In the genomic region with DNA sequence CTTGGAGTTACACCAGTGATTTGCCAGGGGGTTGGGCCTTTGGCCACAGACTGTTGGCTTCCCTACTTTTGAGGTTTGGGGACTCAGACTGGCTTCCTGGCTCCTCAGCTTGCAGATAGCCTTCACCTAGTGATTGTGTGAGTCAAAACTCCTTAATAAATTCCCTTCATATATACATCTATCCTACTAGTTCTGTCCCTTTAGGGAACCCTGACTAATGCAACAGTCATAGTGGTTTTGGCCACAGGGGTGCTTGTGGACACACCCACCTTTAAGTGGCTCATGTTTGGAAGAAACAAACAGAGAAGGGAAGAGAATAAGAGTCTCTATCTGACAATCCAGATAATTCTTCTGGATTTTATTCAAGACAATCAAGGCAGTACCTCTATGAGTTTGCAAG, we compare ENCODE assay signal across 18 cellular contexts.
"Had no signal": no experiment of that assay in that cellular context is flagged by ENCODE, and none has a peak within 500 bp of the region (broad histone marks: within the 10 kb centered on the region; RNA-seq: fewer than 3 reads in every experiment).

No MANE protein-coding gene starts in this region.

- DNase-seq: activated CD4-positive, alpha-beta T cell treated with anti-CD3 and anti-CD28 coated beads, Interleukin-2, amount 50 U/mL, for 4 hours; activated gamma-delta T cell; activated T-cell treated with anti-CD3 and anti-CD28 coated beads, Interleukin-2, amount 50 U/mL, for 72 hours; adrenal gland; central memory CD4-positive, alpha-beta T cell; colonic mucosa; hippocampal formation; islet precursor cell; stimulated activated CD4-positive, alpha-beta T cell treated with anti-CD3 and anti-CD28 coated beads, Interleukin-4, amount 100 ng/mL, for 4 hours; T-helper 17 cell; upper lobe of right lung had no signal

- H3K4me3 ChIP-seq: adrenal gland, colonic mucosa, lung, thoracic aorta, upper lobe of right lung had no signal

- ATAC-seq: activated naive CD4-positive, alpha-beta T cell treated with anti-CD3 and anti-CD28 coated beads, Interleukin-2, amount 50 U/mL, for 72 hours; activated T-cell treated with anti-CD3 and anti-CD28 coated beads, Interleukin-2, amount 50 U/mL, for 72 hours; left lobe of liver; natural killer cell treated with Interleukin-12 subunit alpha and Interleukin-12 subunit beta and Interleukin-15 and Interleukin-18, amount 100 ng/mL, for 72 hours; sciatic nerve; stimulated activated memory B cell treated with anti-CD40 and anti-IgM and Interleukin-4, amounts not matched to agents 10 μg/mL and 1 μg/mL and 100 μg/mL, for 72 hours; T-helper 17 cell; upper lobe of right lung had no signal
